2 cellular contexts compared by ENCODE assay signal in genomic region chr14:33985242-33985641, GRCh38.
TF ChIP-seq lines count a peak whose summit lies in the region.

No MANE protein-coding gene starts in this region.

TF ChIP-seq in HepG2, 621 proteins besides CTCF, POLR2A, EP300 and RAD21:
- TF ChIP-seq ZSCAN22 (CRISPR knock-in tag; IDR thresholded peaks at IDR 0.05): no peak
- no peak for TF ChIP-seq FLYWCH1 (CRISPR knock-in tag; IDR thresholded peaks at IDR 0.05)
- peak; percentile 99 for TF ChIP-seq ZNF543 (CRISPR knock-in tag; IDR thresholded peaks at IDR 0.05)
- no peak for TF ChIP-seq KLF15 (CRISPR knock-in tag; IDR thresholded peaks at IDR 0.05; ENCODE audit: borderline replicate concordance)
- TF ChIP-seq CEBPB (IDR thresholded peaks at IDR 0.05; ENCODE audit: borderline replicate concordance, low read depth, low read length): no peak
- TF ChIP-seq STAG1 (CRISPR knock-in tag; IDR thresholded peaks at IDR 0.05): 0 out of 2 replicates have a peak, but pooled peaks have one; percentile 7
- TF ChIP-seq ARNT2 (CRISPR knock-in tag; IDR thresholded peaks at IDR 0.05; ENCODE audit: low read depth): no peak
- TF ChIP-seq CBX1 (IDR thresholded peaks at IDR 0.05; ENCODE audit: low read depth): no peak
- TF ChIP-seq SP4 (CRISPR knock-in tag; IDR thresholded peaks at IDR 0.05): peak; percentile 37; the same call in 1 of the 2 replicates
- 0 out of 2 replicates have a peak, but pooled peaks have one; percentile 67 for TF ChIP-seq ZNF83 (CRISPR knock-in tag; IDR thresholded peaks at IDR 0.05; ENCODE audit: borderline replicate concordance)

TF ChIP-seq in HCT116, 20 proteins besides CTCF, POLR2A, EP300 and RAD21:
- no peak for TF ChIP-seq CBX3 (IDR thresholded peaks at IDR 0.05; ENCODE audit: low read depth)
- TF ChIP-seq EZH2phosphoT487 (IDR thresholded peaks at IDR 0.05; ENCODE audit: borderline replicate concordance): no peak
- no peak for TF ChIP-seq ZNF274 (IDR thresholded peaks at IDR 0.05; ENCODE audit: low read depth, low read length)
- no peak for TF ChIP-seq REST (IDR thresholded peaks at IDR 0.05; ENCODE audit: low read depth)
- TF ChIP-seq SRF (IDR thresholded peaks at IDR 0.05; ENCODE audit: low read depth): no peak
